Comparison of ENCODE assay signal across 21 cellular contexts in the genomic region with DNA sequence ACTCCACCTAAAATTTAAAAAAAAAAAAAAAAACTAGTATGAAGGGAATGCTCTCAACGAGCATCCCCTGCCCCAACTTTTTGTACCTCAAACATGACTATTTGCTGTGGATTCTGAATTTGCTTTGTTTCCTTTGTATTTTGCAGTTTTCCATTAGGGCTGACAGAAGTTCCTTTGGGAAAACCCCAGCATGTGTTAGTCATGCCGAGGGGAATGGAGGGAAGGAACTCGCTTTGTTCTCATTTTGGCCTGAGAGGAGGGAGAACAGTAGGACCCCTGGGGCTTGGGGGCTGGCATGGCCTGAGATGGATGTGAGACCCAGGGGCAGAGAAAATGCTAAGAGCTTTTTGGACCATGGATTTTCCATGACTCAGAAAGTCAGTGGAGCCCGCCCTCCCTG. TPM values are rescaled to one million over a fixed set of nuclear protein-coding genes. Genes with fewer than 3 reads are reported as not detected.
DNase-seq lines count a peak whose midpoint lies in the region; ATAC-seq, FAIRE-seq and TF ChIP-seq lines count a peak whose summit lies in the region.
"Had no signal": no experiment of that assay in that cellular context is flagged by ENCODE, and none has a peak within 500 bp of the region (broad histone marks: within the 10 kb centered on the region; RNA-seq: fewer than 3 reads in every experiment).

No MANE protein-coding gene starts in this region.

- H3K4me3 ChIP-seq in bronchial epithelial cell (ENCODE audit: low read depth, low read length) (no peak overlapping the region), fibroblast of the aortic adventitia (ENCODE audit: low read depth, low read length) (no peak overlapping the region), heart left ventricle (no peak overlapping the region)
- H3K4me3 ChIP-seq: SK-N-MC had no signal

- H3K4me1 ChIP-seq in heart left ventricle = peaks cover 0 to 20% (median 10%) of the 10 kb centered on the region in 12 donors

- ATAC-seq in HG02870 (IDR thresholded peaks at IDR 0.05; ENCODE audit: unreplicated experiment) = no peak
- no peak for ATAC-seq in heart left ventricle
- no peak for ATAC-seq in GM21381 (IDR thresholded peaks at IDR 0.05; ENCODE audit: unreplicated experiment)
- ATAC-seq: CD8-positive, alpha-beta T cell had no signal

- peak; percentile 48 for DNase-seq in ELR (ENCODE audit: low read depth)
- no peak for DNase-seq in bronchial epithelial cell (ENCODE audit: low read depth)
- DNase-seq in fibroblast of the aortic adventitia (ENCODE audit: low read depth) = peak; percentile 64
- DNase-seq in renal cortical epithelial cell (ENCODE audit: low read depth) = peak; percentile 57
- no peak for DNase-seq in heart left ventricle
- no peak for DNase-seq in NCI-H2171 treated with DMSO at 0.1 percent for 48 hours (lab: John Stamatoyannopoulos, UW)
- DNase-seq: CD8-positive, alpha-beta T cell; GOT3; KG1; NCI-H1092; NCI-H1694; NCI-H2107; NCI-H345; NCI-H526 treated with DMSO at 0.1 percent for 48 hours had no signal

- peak; percentile 66 for FAIRE-seq in bronchial epithelial cell (lab: Jason Lieb, UNC)
- FAIRE-seq: GM18507 had no signal

- H3K9me3 ChIP-seq in heart left ventricle = peaks cover 0 to 8% (median 1%) of the 10 kb centered on the region in 12 donors

- WGBS in heart left ventricle, 4 donors = 60 to 64% (median 62%) methylated on average over 4 of the region's 4 CpGs

- no peak overlapping the region for H3K27ac ChIP-seq in heart left ventricle
- H3K27ac ChIP-seq: SK-N-MC had no signal

- TF ChIP-seq CTCF in bronchial epithelial cell (IDR thresholded peaks at IDR 0.05; ENCODE audit: insufficient read depth, low read length, severe bottlenecking) = no peak
- no peak for TF ChIP-seq CTCF in fibroblast of the aortic adventitia (IDR thresholded peaks at IDR 0.05; ENCODE audit: insufficient read depth, low read length)
- no peak for TF ChIP-seq CTCF in heart left ventricle (IDR thresholded peaks at IDR 0.05)

- no peaks in the 10 kb centered on the region for H3K36me3 ChIP-seq in bronchial epithelial cell (ENCODE audit: control insufficient read depth, insufficient read depth, low read length)
- H3K36me3 ChIP-seq in heart left ventricle = no peaks in the 10 kb centered on the region

- H3K27me3 ChIP-seq in bronchial epithelial cell (ENCODE audit: control insufficient read depth, insufficient read depth, low read length) = no peaks in the 10 kb centered on the region
- peaks cover 0 to 32% (median 0%) of the 10 kb centered on the region in 9 donors for H3K27me3 ChIP-seq in heart left ventricle

- TF ChIP-seq POLR2A in heart left ventricle (IDR thresholded peaks at IDR 0.05) = no peak

- intact Hi-C loops in heart left ventricle (cut with DNase I) = loop anchor here in 4 of 10 donors (5.0 to 10.0 kb wide), 3 partner anchors 96 to 937 kb away; no protein-coding TSS in a partner anchor

RNA-seq across cellular contexts. Expression of a gene that starts 20.5 kb away (rescaled TPM):
- total RNA-seq in bronchial epithelial cell (0.26 and 0.51 TPM in 2 replicates), fibroblast of the aortic adventitia (ENCODE audit: low replicate concordance) (not detected in 2 replicates), renal cortical epithelial cell (not detected in 2 replicates), heart left ventricle (not detected)
- not detected for polyA plus RNA-seq in heart left ventricle
- total RNA-seq: CD8-positive, alpha-beta T cell had no signal
- polyA plus RNA-seq: AG04450, BJ had no signal

RNA-seq across cellular contexts. Expression of a gene that starts 23.3 kb away (rescaled TPM):
- total RNA-seq in bronchial epithelial cell (3,104 and 4,112 TPM in 2 replicates), fibroblast of the aortic adventitia (ENCODE audit: low replicate concordance) (50.7 and 78.5 TPM in 2 replicates), renal cortical epithelial cell (844 and 5,183 TPM in 2 replicates), heart left ventricle (100 to 1,000 TPM in 1 of 9 donors, under 1 TPM in 8; 0.40 to 163 (median 0.75) TPM)
- 1 to 10 TPM; 1.6 to 2.1 TPM for polyA plus RNA-seq in heart left ventricle
- total RNA-seq: CD8-positive, alpha-beta T cell had no signal

RNA-seq across cellular contexts. Expression of a gene that starts 32.7 kb away (rescaled TPM):
- total RNA-seq in bronchial epithelial cell = 67.9 and 71.8 TPM in 2 replicates
- 0.63 TPM in 1 of 2 replicates, not detected in the other for total RNA-seq in fibroblast of the aortic adventitia (ENCODE audit: low replicate concordance)
- total RNA-seq in renal cortical epithelial cell = 0.99 and 2.8 TPM in 2 replicates
- total RNA-seq in heart left ventricle = under 1 TPM in 1 of 9 donors, not detected in 8; 0.36 TPM
- under 1 TPM in 1 of 2 donors, not detected in 1; 0.14 TPM for polyA plus RNA-seq in heart left ventricle
- total RNA-seq: CD8-positive, alpha-beta T cell had no signal

RNA-seq across cellular contexts. Expression of a gene that starts 35.3 kb away (rescaled TPM):
- total RNA-seq in bronchial epithelial cell = 463 and 1,445 TPM in 2 replicates
- total RNA-seq in fibroblast of the aortic adventitia (ENCODE audit: low replicate concordance) = 0.82 and 1.3 TPM in 2 replicates
- 0.25 and 4.2 TPM in 2 replicates for total RNA-seq in renal cortical epithelial cell
- under 1 TPM in 2 of 9 donors, not detected in 7; 0.23 to 0.38 TPM for total RNA-seq in heart left ventricle
- not detected for polyA plus RNA-seq in heart left ventricle
- total RNA-seq: CD8-positive, alpha-beta T cell had no signal
- polyA plus RNA-seq: AG04450 had no signal

RNA-seq across cellular contexts. Expression of a gene that starts 46.0 kb away (rescaled TPM):
- total RNA-seq in bronchial epithelial cell (112 and 242 TPM in 2 replicates), fibroblast of the aortic adventitia (ENCODE audit: low replicate concordance) (not detected in 2 replicates), renal cortical epithelial cell (not detected in 2 replicates), heart left ventricle (under 1 TPM in 1 of 9 donors, not detected in 8; 0.31 TPM)
- polyA plus RNA-seq in heart left ventricle = 1 to 10 TPM in 1 of 2 donors, not detected in 1; 4.1 TPM
- total RNA-seq: CD8-positive, alpha-beta T cell; MCF 10A had no signal
- polyA plus RNA-seq: AG04450 had no signal

Comparison
In these comparisons a context has a peak if more than half of its experiments do, and no peak if none do; other contexts are left out.
1. DNase-seq: peak in ELR (single experiment), fibroblast of the aortic adventitia (single experiment) and renal cortical epithelial cell (single experiment); none in bronchial epithelial cell (single experiment), heart left ventricle (0 of 5) and NCI-H2171 treated with DMSO at 0.1 percent for 48 hours (single experiment).
2. RNA of a gene that starts 32.7 kb away (total RNA-seq): 67.9 to 71.8 TPM in bronchial epithelial cell; 0.99 to 2.8 TPM in renal cortical epithelial cell, 0.63 TPM in fibroblast of the aortic adventitia and 0.36 TPM in heart left ventricle; every median in the first group is over 10 times any median in the second.